ENCODE assay signal across 22 cellular contexts in genomic region chr15:98930591-98930990, GRCh38.
A peak's percentile ranks its signal among the peaks of the same experiment; 100 is the strongest.
DNase-seq lines count a peak whose midpoint lies in the region; ATAC-seq and TF ChIP-seq lines count a peak whose summit lies in the region.
"Had no signal": no experiment of that assay in that cellular context is flagged by ENCODE, and none has a peak within 500 bp of the region (broad histone marks: within the 10 kb centered on the region; RNA-seq: fewer than 3 reads in every experiment).

No MANE protein-coding gene starts in this region.

- H3K27ac Mint-ChIP-seq in activated naive CD4-positive, alpha-beta T cell treated with anti-CD3 and anti-CD28 coated beads, Interleukin-2, amount 50 U/mL, for 72 hours = peak overlapping the region; percentile 9 to 41
- peak overlapping the region; percentile 37; the same call in 1 of the 2 replicates for H3K27ac Mint-ChIP-seq in GM23338
- H3K27ac Mint-ChIP-seq in mesothelial cell of epicardium = peak overlapping the region; percentile 96
- H3K27ac Mint-ChIP-seq: CD14-positive monocyte; CD4-positive, alpha-beta T cell had no signal

- H3K36me3 ChIP-seq in GM23338 (ENCODE audit: insufficient read depth) = peaks cover 31% of the 10 kb centered on the region

- H4K20me1 ChIP-seq in GM23338 (replicated peaks; ENCODE audit: insufficient read depth) = no peaks in the 10 kb centered on the region

- H3K9me3 Mint-ChIP-seq in activated naive CD4-positive, alpha-beta T cell treated with anti-CD3 and anti-CD28 coated beads, Interleukin-2, amount 50 U/mL, for 72 hours = no peaks in the 10 kb centered on the region
- H3K9me3 Mint-ChIP-seq in GM23338 = no peaks in the 10 kb centered on the region
- no peaks in the 10 kb centered on the region for H3K9me3 Mint-ChIP-seq in mesothelial cell of epicardium
- H3K9me3 Mint-ChIP-seq: CD14-positive monocyte; CD4-positive, alpha-beta T cell; CD8-positive, alpha-beta memory T cell had no signal

- TF ChIP-seq CTCF in GM23338 (conservative IDR thresholded peaks at IDR 0.05; ENCODE audit: low read depth in 2 of 2) (no peak), mesothelial cell of epicardium (IDR thresholded peaks at IDR 0.05; ENCODE audit: unreplicated experiment) (no peak)

- no peaks in the 10 kb centered on the region for H3K4me1 Mint-ChIP-seq in GM23338
- H3K4me1 Mint-ChIP-seq in mesothelial cell of epicardium = peaks cover 22% of the 10 kb centered on the region
- H3K4me1 Mint-ChIP-seq: CD8-positive, alpha-beta memory T cell had no signal

- no peak overlapping the region for H3K4me3 ChIP-seq in GM23338
- H3K4me3 ChIP-seq: A549; BLaER1 treated with 17β-estradiol and CSF1 and Interleukin-3, amounts not matched to agents 10 nM and 100 nM had no signal

- no peak overlapping the region for H3K4me2 ChIP-seq in GM23338
- H3K4me2 ChIP-seq: A549; BLaER1 treated with 17β-estradiol and CSF1 and Interleukin-3, amounts not matched to agents 10 nM and 100 nM had no signal

- H3K27me3 Mint-ChIP-seq in GM23338 (ENCODE audit: insufficient read depth, low read depth, poor library complexity) = peaks cover 9% of the 10 kb centered on the region
- H3K27me3 Mint-ChIP-seq in mesothelial cell of epicardium (ENCODE audit: low read depth) = no peaks in the 10 kb centered on the region
- H3K27me3 Mint-ChIP-seq: CD4-positive, alpha-beta T cell; CD8-positive, alpha-beta memory T cell had no signal

- no peak overlapping the region for H2AFZ ChIP-seq in GM23338

- H3K4me3 Mint-ChIP-seq in GM23338 = no peak overlapping the region
- no peak overlapping the region for H3K4me3 Mint-ChIP-seq in mesothelial cell of epicardium
- H3K4me3 Mint-ChIP-seq: CD14-positive monocyte; CD4-positive, alpha-beta T cell; CD8-positive, alpha-beta memory T cell had no signal

- ATAC-seq in activated naive CD4-positive, alpha-beta T cell treated with anti-CD3 and anti-CD28 coated beads, Interleukin-2, amount 50 U/mL, for 72 hours = no peak
- no peak for ATAC-seq in GM23338
- ATAC-seq: A549 had no signal

- no peak for DNase-seq in activated naive CD4-positive, alpha-beta T cell treated with anti-CD3 and anti-CD28 coated beads, Interleukin-2, amount 50 U/mL, for 72 hours (ENCODE audit: low spot score in 2 of 2)
- no peak for DNase-seq in activated naive CD4-positive, alpha-beta T cell treated with anti-CD3 and anti-CD28 coated beads, Interleukin-2, amount 50 U/mL, for 16 hours
- DNase-seq in GM23338 (ENCODE audit: low spot score) = no peak
- DNase-seq in mesothelial cell of epicardium (ENCODE audit: low spot score in 2 of 2, unreplicated experiment in 2 of 2) = no peak
- no peak for DNase-seq in OCI-M2 (lab: John Stamatoyannopoulos, UW; ENCODE audit: unreplicated experiment)
- no peak for DNase-seq in T-helper 9 cell
- DNase-seq: 8988T; ACHN; AML-193; BE2C; Calu3; CD4-positive, alpha-beta T cell; CD8-positive, alpha-beta memory T cell; COR-L47; DMS53; DMS79 treated with DMSO at 0.1 percent for 48 hours; GF-D8; H7; HCEC 1CT had no signal

- peaks cover 0 to 4% of the 10 kb centered on the region in 2 donors for H3K36me3 Mint-ChIP-seq in activated naive CD4-positive, alpha-beta T cell treated with anti-CD3 and anti-CD28 coated beads, Interleukin-2, amount 50 U/mL, for 72 hours
- H3K36me3 Mint-ChIP-seq in GM23338 (ENCODE audit: low read depth) = peaks cover 62% of the 10 kb centered on the region
- peaks cover 47% of the 10 kb centered on the region for H3K36me3 Mint-ChIP-seq in mesothelial cell of epicardium

- H3F3A ChIP-seq in GM23338 (replicated peaks; ENCODE audit: low read depth) = no peaks in the 10 kb centered on the region

- H3K9me2 ChIP-seq in GM23338 (ENCODE audit: insufficient read depth) = no peaks in the 10 kb centered on the region

- H3K4me1 ChIP-seq in GM23338 (ENCODE audit: insufficient read depth) = no peaks in the 10 kb centered on the region
- H3K4me1 ChIP-seq: A549 had no signal

- H3K27me3 ChIP-seq in GM23338 (ENCODE audit: insufficient read depth) = no peaks in the 10 kb centered on the region
- H3K27me3 ChIP-seq: BE2C; BLaER1 treated with 17β-estradiol and CSF1 and Interleukin-3, amounts not matched to agents 10 nM and 100 nM had no signal

- no peak overlapping the region for H3K27ac ChIP-seq in GM23338 (ENCODE audit: low read depth)
- H3K27ac ChIP-seq: A549; BLaER1 treated with 17β-estradiol and CSF1 and Interleukin-3, amounts not matched to agents 10 nM and 100 nM had no signal

- H3K79me2 ChIP-seq in GM23338 (replicated peaks; ENCODE audit: insufficient read depth) = no peaks in the 10 kb centered on the region; the same call in 1 of the 2 replicates

TF ChIP-seq in GM23338, 12 proteins besides CTCF, POLR2A, EP300 and RAD21:
- TF ChIP-seq EZH2 (IDR thresholded peaks at IDR 0.05; ENCODE audit: low read depth, unreplicated experiment) (no peak), ETS1 (IDR thresholded peaks at IDR 0.05) (no peak), ZNF114 (CRISPR knock-in tag; IDR thresholded peaks at IDR 0.05) (no peak), STAT1 (IDR thresholded peaks at IDR 0.05; ENCODE audit: unreplicated experiment) (no peak), JUNB (IDR thresholded peaks at IDR 0.05; ENCODE audit: unreplicated experiment) (no peak), ZNF331 (CRISPR knock-in tag; IDR thresholded peaks at IDR 0.05; ENCODE audit: low read depth) (no peak), REST (IDR thresholded peaks at IDR 0.05; ENCODE audit: unreplicated experiment) (no peak), POLR2AphosphoS5 (IDR thresholded peaks at IDR 0.05; ENCODE audit: low read depth) (no peak), NANOG (IDR thresholded peaks at IDR 0.05; ENCODE audit: borderline replicate concordance) (no peak), EZH2phosphoT487 (IDR thresholded peaks at IDR 0.05; ENCODE audit: unreplicated experiment) (no peak), CREB1 (CRISPR knock-in tag; IDR thresholded peaks at IDR 0.05; ENCODE audit: low read depth) (no peak)

Comparison
In these comparisons a context has a peak if more than half of its experiments do, and no peak if none do; other contexts are left out.
1. H3K27ac Mint-ChIP-seq: peak in every context shown above with its lines; median percentile 96 in mesothelial cell of epicardium; 37 in GM23338; 25 in activated naive CD4-positive, alpha-beta T cell treated with anti-CD3 and anti-CD28 coated beads, Interleukin-2, amount 50 U/mL, for 72 hours.